9 cellular contexts compared by ENCODE assay signal in the genomic region with DNA sequence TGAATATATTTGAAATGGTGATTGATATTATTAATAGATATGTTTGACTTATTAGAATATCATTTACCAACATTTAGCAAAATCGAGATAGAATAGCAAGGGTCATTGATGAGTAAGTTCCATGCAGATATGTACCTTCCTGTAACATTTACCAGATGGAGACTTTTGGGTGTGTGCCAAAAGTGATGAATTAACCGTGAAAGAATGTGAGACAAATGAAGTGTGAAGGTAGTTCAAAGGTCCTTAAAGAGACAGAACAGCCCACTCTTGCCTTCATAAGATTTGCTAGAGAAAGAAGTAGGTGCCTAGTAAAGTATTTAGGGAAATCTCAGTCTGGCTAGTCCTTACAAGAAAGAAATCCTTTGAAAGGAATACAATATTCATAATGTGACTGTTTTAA. TPM values are rescaled to one million over a fixed set of nuclear protein-coding genes. Genes with fewer than 3 reads are reported as not detected.
DNase-seq lines count a peak whose midpoint lies in the region; TF ChIP-seq lines count a peak whose summit lies in the region.
"Had no signal": no experiment of that assay in that cellular context is flagged by ENCODE, and none has a peak within 500 bp of the region (broad histone marks: within the 10 kb centered on the region; RNA-seq: fewer than 3 reads in every experiment).

No MANE protein-coding gene starts in this region.

- H3K9me3 Mint-ChIP-seq in endodermal cell (no peaks in the 10 kb centered on the region), glutamatergic neuron (ENCODE audit: unreplicated experiment) (peaks cover 7% of the 10 kb centered on the region)

- peaks cover 10% of the 10 kb centered on the region for H3K79me1 ChIP-seq in trophoblast cell (ENCODE audit: low read length)

- H3K27me3 Mint-ChIP-seq in endodermal cell (ENCODE audit: insufficient read depth) (no peaks in the 10 kb centered on the region), glutamatergic neuron (ENCODE audit: unreplicated experiment) (no peaks in the 10 kb centered on the region)

- H3K4me2 ChIP-seq in trophoblast cell (ENCODE audit: low read length): no peak overlapping the region

- H3K27ac Mint-ChIP-seq in endodermal cell (peak overlapping the region; percentile 44), glutamatergic neuron (ENCODE audit: unreplicated experiment) (no peak overlapping the region)

- H3K9ac ChIP-seq in endodermal cell (ENCODE audit: extremely low read depth, low read length, poor library complexity, severe bottlenecking) (no peak overlapping the region), trophoblast cell (ENCODE audit: low read length) (no peak overlapping the region)

- H3K36me3 ChIP-seq in endodermal cell (ENCODE audit: control insufficient read depth, insufficient read depth, low read length) (peaks cover 16% of the 10 kb centered on the region), trophoblast cell (ENCODE audit: control insufficient read depth in 1 of 2, insufficient read depth in 2 of 2, low read length in 2 of 2) (no peaks in the 10 kb centered on the region)

- H3K9me3 ChIP-seq in endodermal cell (ENCODE audit: control insufficient read depth, low read length) (no peaks in the 10 kb centered on the region), trophoblast cell (ENCODE audit: insufficient read depth, low read depth, low read length) (no peaks in the 10 kb centered on the region)

- WGBS in endodermal cell (ENCODE audit: insufficient coverage in 1 of 2, insufficient read length in 1 of 2), 2 experiments: 29% methylated on average over 1 of the region's 2 CpGs
- WGBS in trophoblast cell (ENCODE audit: extremely low coverage, insufficient coverage, insufficient read length): no CpG with 5 or more reads among the region's 2 CpGs

- H2BK120ac ChIP-seq in trophoblast cell (ENCODE audit: insufficient read depth, low read length, poor library complexity): no peak overlapping the region

- no peak overlapping the region for H3K4me3 Mint-ChIP-seq in endodermal cell
- no peak overlapping the region for H3K4me3 Mint-ChIP-seq in glutamatergic neuron (ENCODE audit: unreplicated experiment)

- no peak overlapping the region for H4K8ac ChIP-seq in trophoblast cell (ENCODE audit: low read depth, low read length)

- H3K4ac ChIP-seq in trophoblast cell (ENCODE audit: low read depth, low read length): no peak overlapping the region

- no peak overlapping the region for H2AK5ac ChIP-seq in trophoblast cell (ENCODE audit: low read length)

- no peak overlapping the region for H4K12ac ChIP-seq in trophoblast cell (ENCODE audit: low read depth, low read length)

- H3K14ac ChIP-seq in trophoblast cell (ENCODE audit: low read length): no peak overlapping the region

- no peak overlapping the region for H3K18ac ChIP-seq in trophoblast cell (ENCODE audit: low read length)

- H2BK12ac ChIP-seq in trophoblast cell (ENCODE audit: low read length): no peak overlapping the region

- no peak overlapping the region for H3K27ac ChIP-seq in endodermal cell (ENCODE audit: low read depth, low read length)
- H3K27ac ChIP-seq in trophoblast cell (ENCODE audit: low read depth, low read length): no peak overlapping the region

- H4K91ac ChIP-seq in trophoblast cell (ENCODE audit: low read depth, low read length): no peak overlapping the region

- H3K4me1 Mint-ChIP-seq in endodermal cell (peaks cover 52% of the 10 kb centered on the region), glutamatergic neuron (ENCODE audit: low read depth, unreplicated experiment) (peaks cover 6% of the 10 kb centered on the region)

- no peak overlapping the region for H3K4me3 ChIP-seq in endodermal cell (ENCODE audit: low read length)
- no peak overlapping the region for H3K4me3 ChIP-seq in trophoblast cell (ENCODE audit: low read depth, low read length)

- H3K36me3 Mint-ChIP-seq in endodermal cell (ENCODE audit: low read depth) (peaks cover 4% of the 10 kb centered on the region), glutamatergic neuron (ENCODE audit: unreplicated experiment) (no peaks in the 10 kb centered on the region)

- TF ChIP-seq CTCF in endodermal cell (conservative IDR thresholded peaks at IDR 0.05) (no peak), glutamatergic neuron (IDR thresholded peaks at IDR 0.05; ENCODE audit: partially characterized antibody, unreplicated experiment) (no peak)

- peaks cover 7% of the 10 kb centered on the region for H3K79me2 ChIP-seq in trophoblast cell (ENCODE audit: control insufficient read depth, insufficient read depth, low read length, poor library complexity)

- H2BK5ac ChIP-seq in trophoblast cell (ENCODE audit: low read depth, low read length, poor library complexity): no peak overlapping the region

- H3K23ac ChIP-seq in trophoblast cell (ENCODE audit: low read length): no peak overlapping the region

- H3K4me1 ChIP-seq in endodermal cell (ENCODE audit: control insufficient read depth, insufficient read depth, low read length): peaks cover 21% of the 10 kb centered on the region
- peaks cover 18 to 19% of the 10 kb centered on the region in 2 experiments for H3K4me1 ChIP-seq in trophoblast cell (ENCODE audit: control insufficient read depth in 1 of 2, insufficient read depth in 2 of 2, low read length in 2 of 2)

- no peak overlapping the region for H2AFZ ChIP-seq in trophoblast cell (ENCODE audit: insufficient read depth, low read length, poor library complexity)

- peak in 2 of 3 experiments; percentile 18 to 63 for DNase-seq in NCI-H1417 (lab: John Stamatoyannopoulos, UW)
- DNase-seq in NCI-H1417 treated with DMSO at 0.1 percent for 48 hours (lab: John Stamatoyannopoulos, UW): no peak
- peak; percentile 87 for DNase-seq in NCI-H2171 treated with DMSO at 0.1 percent for 48 hours (lab: John Stamatoyannopoulos, UW)
- DNase-seq in endodermal cell: peak; percentile 39
- DNase-seq in trophoblast cell: peak; percentile 72 to 96
- no peak for DNase-seq in D341Med (ENCODE audit: low spot score)
- DNase-seq in activated CD4-positive, alpha-beta T cell treated with anti-CD3 and anti-CD28 coated beads, Interleukin-2, amount 50 U/mL, for 1 hour: no peak
- DNase-seq in glutamatergic neuron: no peak
- DNase-seq: anterior cingulate cortex had no signal

- H3K27me3 ChIP-seq in endodermal cell (ENCODE audit: control insufficient read depth, insufficient read depth, low read length, poor library complexity, severe bottlenecking): no peaks in the 10 kb centered on the region
- no peaks in the 10 kb centered on the region for H3K27me3 ChIP-seq in trophoblast cell (ENCODE audit: insufficient read depth, low read length)

RNA-seq across cellular contexts. Expression of a gene that starts 45.5 kb away (rescaled TPM):
- total RNA-seq in endodermal cell (10 to 100 TPM; 27.6 to 57.7 TPM), glutamatergic neuron (ENCODE audit: unreplicated experiment) (105 TPM)
- 10.7 TPM for polyA plus RNA-seq in endodermal cell (2013, experiment 1 of 2)
- 11.1 TPM for polyA plus RNA-seq in endodermal cell (2013, experiment 2 of 2)
- polyA plus RNA-seq in trophoblast cell (2013): 5.8 and 6.0 TPM in 2 replicates

Comparison
In these comparisons a context has a peak if more than half of its experiments do, and no peak if none do; other contexts are left out.
1. DNase-seq: peak in NCI-H1417 (2 of 3), NCI-H2171 treated with DMSO at 0.1 percent for 48 hours (single experiment), endodermal cell (single experiment) and trophoblast cell (2 of 2); none in NCI-H1417 treated with DMSO at 0.1 percent for 48 hours (single experiment), D341Med (single experiment), activated CD4-positive, alpha-beta T cell treated with anti-CD3 and anti-CD28 coated beads, Interleukin-2, amount 50 U/mL, for 1 hour (single experiment) and glutamatergic neuron (single experiment).